1 cellular context compared by ENCODE assay signal in the genomic region with DNA sequence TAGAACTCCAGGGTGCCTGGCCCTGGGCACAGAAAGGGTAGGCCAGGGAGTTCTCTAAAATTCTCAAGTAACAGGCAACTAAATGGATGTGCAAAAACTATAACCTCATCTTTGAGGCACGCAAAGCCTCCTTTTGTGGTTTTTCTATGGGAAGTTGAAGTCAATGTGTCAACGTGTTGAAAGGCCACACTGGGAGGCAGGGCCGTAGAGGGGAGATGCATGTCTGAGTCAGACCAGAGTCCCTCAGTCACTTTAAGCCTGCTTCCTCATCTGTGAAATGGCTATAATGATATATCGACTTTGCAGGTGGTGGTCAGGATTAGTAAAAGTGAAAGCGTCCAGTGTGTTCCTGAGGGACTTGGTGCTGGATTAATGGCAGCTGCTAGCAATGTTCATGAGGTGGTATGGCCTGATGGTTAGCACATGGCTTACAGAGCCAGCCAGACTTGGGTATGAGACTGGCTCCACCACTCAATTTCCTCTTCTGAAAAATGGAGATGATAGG.
TF ChIP-seq lines count a peak whose summit lies in the region.

No MANE protein-coding gene starts in this region.

TF ChIP-seq in HepG2, 621 proteins besides CTCF, POLR2A, EP300 and RAD21:
- TF ChIP-seq, protein P1, sequence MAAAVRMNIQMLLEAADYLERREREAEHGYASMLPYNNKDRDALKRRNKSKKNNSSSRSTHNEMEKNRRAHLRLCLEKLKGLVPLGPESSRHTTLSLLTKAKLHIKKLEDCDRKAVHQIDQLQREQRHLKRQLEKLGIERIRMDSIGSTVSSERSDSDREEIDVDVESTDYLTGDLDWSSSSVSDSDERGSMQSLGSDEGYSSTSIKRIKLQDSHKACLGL (CRISPR knock-in tag; IDR thresholded peaks at IDR 0.05): no peak
- TF ChIP-seq, protein P2, sequence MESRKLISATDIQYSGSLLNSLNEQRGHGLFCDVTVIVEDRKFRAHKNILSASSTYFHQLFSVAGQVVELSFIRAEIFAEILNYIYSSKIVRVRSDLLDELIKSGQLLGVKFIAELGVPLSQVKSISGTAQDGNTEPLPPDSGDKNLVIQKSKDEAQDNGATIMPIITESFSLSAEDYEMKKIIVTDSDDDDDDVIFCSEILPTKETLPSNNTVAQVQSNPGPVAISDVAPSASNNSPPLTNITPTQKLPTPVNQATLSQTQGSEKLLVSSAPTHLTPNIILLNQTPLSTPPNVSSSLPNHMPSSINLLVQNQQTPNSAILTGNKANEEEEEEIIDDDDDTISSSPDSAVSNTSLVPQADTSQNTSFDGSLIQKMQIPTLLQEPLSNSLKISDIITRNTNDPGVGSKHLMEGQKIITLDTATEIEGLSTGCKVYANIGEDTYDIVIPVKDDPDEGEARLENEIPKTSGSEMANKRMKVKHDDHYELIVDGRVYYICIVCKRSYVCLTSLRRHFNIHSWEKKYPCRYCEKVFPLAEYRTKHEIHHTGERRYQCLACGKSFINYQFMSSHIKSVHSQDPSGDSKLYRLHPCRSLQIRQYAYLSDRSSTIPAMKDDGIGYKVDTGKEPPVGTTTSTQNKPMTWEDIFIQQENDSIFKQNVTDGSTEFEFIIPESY (CRISPR knock-in tag; IDR thresholded peaks at IDR 0.05): no peak
